In the genomic region with DNA sequence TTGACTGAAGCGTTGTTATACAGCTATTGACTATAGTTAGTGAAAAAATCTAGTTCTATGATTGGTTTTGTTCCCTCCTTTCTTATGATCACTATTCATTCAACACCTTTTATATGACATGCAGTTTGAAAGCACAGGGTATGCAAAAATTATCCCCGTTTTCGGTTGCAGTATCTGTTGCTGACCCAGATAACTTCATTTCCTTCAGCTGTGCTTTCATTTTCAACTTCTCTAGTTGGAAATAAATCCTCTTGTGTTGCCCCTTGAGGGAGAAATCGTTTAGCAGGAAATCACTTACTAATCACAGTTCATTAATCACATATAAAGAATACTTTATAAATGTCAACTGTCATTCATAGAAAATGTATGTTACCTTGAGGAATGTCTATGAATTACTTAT, we compare ENCODE assay signal across 9 cellular contexts. TPM values are rescaled to one million over a fixed set of nuclear protein-coding genes. Genes with fewer than 3 reads are reported as not detected.
DNase-seq lines count a peak whose midpoint lies in the region; ATAC-seq, FAIRE-seq and TF ChIP-seq lines count a peak whose summit lies in the region.
"Had no signal": no experiment of that assay in that cellular context is flagged by ENCODE, and none has a peak within 500 bp of the region (broad histone marks: within the 10 kb centered on the region; RNA-seq: fewer than 3 reads in every experiment).

No MANE protein-coding gene starts in this region.

- peak overlapping the region; percentile 65 for H3K27ac Mint-ChIP-seq in activated naive CD8-positive, alpha-beta T cell treated with anti-CD3 and anti-CD28 coated beads, Interleukin-2, amount 10 ng/mL, durations not matched to agents 7 days and 5 days
- H3K27ac Mint-ChIP-seq in type B pancreatic cell, result no peak overlapping the region

- H3K27ac ChIP-seq in liver (ENCODE audit: low read depth in 1 of 2, low read length in 2 of 2), result peak overlapping the region; percentile 14 to 55
- no peak overlapping the region for H3K27ac ChIP-seq in HepG2 (ENCODE audit: extremely low read length, insufficient read depth, low read length)
- H3K27ac ChIP-seq in urinary bladder (ENCODE audit: low read depth), result peak overlapping the region; percentile 5

- H2AFZ ChIP-seq in HepG2 (ENCODE audit: low read length), result no peak overlapping the region

- H3K36me3 Mint-ChIP-seq in activated naive CD8-positive, alpha-beta T cell treated with anti-CD3 and anti-CD28 coated beads, Interleukin-2, amount 10 ng/mL, durations not matched to agents 7 days and 5 days, result peaks cover 37% of the 10 kb centered on the region
- peaks cover 12% of the 10 kb centered on the region for H3K36me3 Mint-ChIP-seq in type B pancreatic cell

- H3K27me3 Mint-ChIP-seq in activated naive CD8-positive, alpha-beta T cell treated with anti-CD3 and anti-CD28 coated beads, Interleukin-2, amount 10 ng/mL, durations not matched to agents 7 days and 5 days, result no peaks in the 10 kb centered on the region
- no peaks in the 10 kb centered on the region for H3K27me3 Mint-ChIP-seq in type B pancreatic cell

- intact Hi-C loops in HepG2 (cut with micrococcal nuclease; ENCODE audit: unreplicated experiment), result no loop called here

- TF ChIP-seq RAD21 in liver (IDR thresholded peaks at IDR 0.05) (no peak), HepG2 (CRISPR knock-in tag; IDR thresholded peaks at IDR 0.05) (no peak)

- peak overlapping the region; percentile 74 for H3K4me3 Mint-ChIP-seq in activated naive CD8-positive, alpha-beta T cell treated with anti-CD3 and anti-CD28 coated beads, Interleukin-2, amount 10 ng/mL, durations not matched to agents 7 days and 5 days
- no peak overlapping the region for H3K4me3 Mint-ChIP-seq in type B pancreatic cell
- H3K4me3 Mint-ChIP-seq: neural crest cell had no signal

- TF ChIP-seq POLR2A in HepG2 (IDR thresholded peaks at IDR 0.05; ENCODE audit: insufficient read depth in 1 of 2, low read depth in 2 of 2, low read length in 2 of 2), result no peak

- no TSS peak for BruUV-seq in HepG2 (replicated peaks; lab: Mats Ljungman, UMichigan)

- no peak for FAIRE-seq in HepG2 (lab: Jason Lieb, UNC)

- CTCF ChIA-PET in HepG2 (lab: Yijun Ruan, JAX; ENCODE audit: low intra/inter-chr PET ratio, low total read pairs), result no interaction called here

- H3K4me1 Mint-ChIP-seq in activated naive CD8-positive, alpha-beta T cell treated with anti-CD3 and anti-CD28 coated beads, Interleukin-2, amount 10 ng/mL, durations not matched to agents 7 days and 5 days, result peaks cover 60% of the 10 kb centered on the region
- peaks cover 27% of the 10 kb centered on the region for H3K4me1 Mint-ChIP-seq in type B pancreatic cell (ENCODE audit: unreplicated experiment)

- no peak overlapping the region for H3K4me2 ChIP-seq in HepG2 (ENCODE audit: low read depth, low read length)

- no peaks in the 10 kb centered on the region for H4K20me1 ChIP-seq in HepG2 (ENCODE audit: insufficient read depth, low read length)

- ATAC-seq in HepG2 (no peak), HG03025 (IDR thresholded peaks at IDR 0.05; ENCODE audit: low FRiP score, unreplicated experiment) (peak; percentile 76)
- peak; percentile 35 for ATAC-seq in activated naive CD8-positive, alpha-beta T cell treated with anti-CD3 and anti-CD28 coated beads, Interleukin-2, amount 10 ng/mL, durations not matched to agents 7 days and 5 days (ENCODE audit: low read depth)

- H3K9ac ChIP-seq in liver (ENCODE audit: low read depth in 1 of 2, low read length in 2 of 2), result no peak overlapping the region
- H3K9ac ChIP-seq in HepG2 (ENCODE audit: insufficient read depth, low read depth, low read length), result no peak overlapping the region

- in situ Hi-C loops in HepG2 (cut with HindIII; ENCODE audit: extremely low pct_ligation_motif_present, low pct_unique_long_range_greater_than_20kb), result no loop called here

- no peaks in the 10 kb centered on the region for H3K9me3 Mint-ChIP-seq in activated naive CD8-positive, alpha-beta T cell treated with anti-CD3 and anti-CD28 coated beads, Interleukin-2, amount 10 ng/mL, durations not matched to agents 7 days and 5 days
- no peaks in the 10 kb centered on the region for H3K9me3 Mint-ChIP-seq in type B pancreatic cell

- H3K9me3 ChIP-seq in liver (ENCODE audit: control insufficient read depth in 4 of 4, low read length in 3 of 4), result no peaks in the 10 kb centered on the region
- no peaks in the 10 kb centered on the region for H3K9me3 ChIP-seq in HepG2 (ENCODE audit: low read length)

- H3K36me3 ChIP-seq in liver (ENCODE audit: control insufficient read depth in 4 of 4, insufficient read depth in 3 of 4, low read depth in 1 of 4, low read length in 3 of 4) (no peaks in the 10 kb centered on the region), HepG2 (replicated peaks in 1 of 2; ENCODE audit: control insufficient read depth in 1 of 2, insufficient read depth in 2 of 2, low read length in 2 of 2) (peaks cover 0 to 4% of the 10 kb centered on the region in 2 experiments; a peak in 2 of 5 replicates), urinary bladder (ENCODE audit: insufficient read depth) (no peaks in the 10 kb centered on the region)

- TF ChIP-seq EP300 in HepG2 (IDR thresholded peaks at IDR 0.05; ENCODE audit: low read depth in 2 of 2, low read length in 2 of 2) (no peak), HepG2 (CRISPR knock-in tag; IDR thresholded peaks at IDR 0.05; ENCODE audit: borderline replicate concordance) (no peak)

- H3K27me3 ChIP-seq in liver (ENCODE audit: control insufficient read depth in 4 of 4, insufficient read depth in 4 of 4, low read length in 3 of 4) (no peaks in the 10 kb centered on the region), HepG2 (ENCODE audit: control insufficient read depth in 1 of 2, insufficient read depth in 2 of 2, low read length in 2 of 2) (no peaks in the 10 kb centered on the region)

- WGBS in liver, result 47% methylated on average over 4 of the region's 4 CpGs
- 96% methylated on average over 4 of the region's 4 CpGs for WGBS in HepG2 (ENCODE audit: low lambda C conversion rate)
- 63% methylated on average over 4 of the region's 4 CpGs for WGBS in urinary bladder

- peaks cover 4 to 38% (median 18%) of the 10 kb centered on the region in 4 donors for H3K4me1 ChIP-seq in liver (ENCODE audit: control insufficient read depth in 4 of 4, insufficient read depth in 4 of 4, low read length in 3 of 4)
- H3K4me1 ChIP-seq in HepG2 (ENCODE audit: insufficient read depth, low read length), result peaks cover 20% of the 10 kb centered on the region
- H3K4me1 ChIP-seq in urinary bladder (ENCODE audit: insufficient read depth), result no peaks in the 10 kb centered on the region

- H3K4me3 ChIP-seq in liver (ENCODE audit: low read depth in 1 of 3, low read length in 3 of 3) (no peak overlapping the region), HepG2 (replicated peaks in 1 of 3; ENCODE audit: insufficient read depth in 1 of 3, low read depth in 2 of 3, low read length in 3 of 3) (no peak overlapping the region), urinary bladder (ENCODE audit: low read depth, low read length) (no peak overlapping the region)

- peaks cover 69% of the 10 kb centered on the region for H3K79me2 ChIP-seq in HepG2 (ENCODE audit: insufficient read depth, low read length)

- POLR2A ChIA-PET in HepG2 (lab: Yijun Ruan, JAX), result no interaction called here
- POLR2A ChIA-PET in activated naive CD8-positive, alpha-beta T cell treated with anti-CD3 and anti-CD28 coated beads, Interleukin-2, amount 10 ng/mL, durations not matched to agents 7 days and 5 days (lab: Charles Lee), result interaction anchor here (0.8 to 1.1 kb wide), 2 partner anchors 43 to 78 kb away, joined by 3 read pairs; no protein-coding TSS in a partner anchor

- TF ChIP-seq CTCF in liver (IDR thresholded peaks at IDR 0.05; ENCODE audit: low read depth, low read length, missing input control) (no peak), HepG2 (CRISPR knock-in tag; IDR thresholded peaks at IDR 0.05) (no peak), type B pancreatic cell (conservative IDR thresholded peaks at IDR 0.05) (no peak)

- DNase-seq in HepG2 (ENCODE audit: low spot score) (no peak), SHP77 treated with DMSO at 0.1 percent for 48 hours (lab: John Stamatoyannopoulos, UW) (no peak), type B pancreatic cell (ENCODE audit: extremely low spot score, unreplicated experiment) (no peak), NCI-H1105 treated with DMSO at 0.1 percent for 48 hours (lab: John Stamatoyannopoulos, UW) (no peak)
- no peak for DNase-seq in activated naive CD8-positive, alpha-beta T cell treated with anti-CD3 and anti-CD28 coated beads, Interleukin-2, amount 10 ng/mL, durations not matched to agents 7 days and 5 days

TF ChIP-seq in liver, 16 proteins besides CTCF, POLR2A, EP300 and RAD21 (continues in another document):
- no peak for TF ChIP-seq YY1 (IDR thresholded peaks at IDR 0.05)

RNA-seq across cellular contexts. Expression of a gene that starts 55.1 kb away (rescaled TPM):
- total RNA-seq in liver (100 to 1,000 TPM in 1 of 2 donors, 10 to 100 TPM in 1; 98.6 to 110 TPM), HepG2 (2016; rRNA removed; fragmentation: Illumina TruSeq; extraction: Trizol) (55.4 TPM in 2 replicates), urinary bladder (300 TPM), type B pancreatic cell (ENCODE audit: low replicate concordance) (61.2 and 69.4 TPM in 2 replicates)
- polyA plus RNA-seq in liver (10 to 100 TPM; 17.1 to 25.9 TPM), HepG2 (2011; rRNA removed) (19.3 and 27.1 TPM in 2 replicates), urinary bladder (113 TPM)
- 8.2 and 11.3 TPM in 2 replicates for total RNA-seq in HepG2 (2016; cell fraction: cytosol; rRNA removed; fragmentation: Illumina TruSeq; extraction: Trizol; ENCODE audit: low read depth)
- 50.3 and 56.4 TPM in 2 replicates for total RNA-seq in HepG2 (2016; cell fraction: insoluble cytoplasmic fraction; rRNA removed; fragmentation: Illumina TruSeq; extraction: Trizol)
- total RNA-seq in HepG2 (2016; cell fraction: membrane; rRNA removed; fragmentation: Illumina TruSeq; extraction: Trizol), result 19.1 and 21.6 TPM in 2 replicates
- total RNA-seq in HepG2 (2016; cell fraction: nucleus; rRNA removed; fragmentation: Illumina TruSeq; extraction: Trizol), result 106 and 117 TPM in 2 replicates
- polyA plus RNA-seq in HepG2 (2011; cell fraction: cytosol; rRNA removed), result 23.1 and 24.2 TPM in 2 replicates
- polyA plus RNA-seq in HepG2 (2011; cell fraction: nucleus; rRNA removed), result 28.6 and 31.4 TPM in 2 replicates
- polyA plus RNA-seq in HepG2 (2012), result 16.4 and 17.7 TPM in 2 replicates
- polyA plus RNA-seq in HepG2 (2016; cell fraction: cytosol; fragmentation: Illumina TruSeq; extraction: Trizol; ENCODE audit: low read depth), result 1.4 and 1.5 TPM in 2 replicates
- polyA plus RNA-seq in HepG2 (2016; cell fraction: insoluble cytoplasmic fraction; fragmentation: Illumina TruSeq; extraction: Trizol; ENCODE audit: low read depth), result 35.7 and 36.6 TPM in 2 replicates
- 6.8 TPM in 2 replicates for polyA plus RNA-seq in HepG2 (2016; cell fraction: membrane; fragmentation: Illumina TruSeq; extraction: Trizol; ENCODE audit: low read depth)
- 41.8 and 44.0 TPM in 2 replicates for polyA plus RNA-seq in HepG2 (2016; cell fraction: nucleus; fragmentation: Illumina TruSeq; extraction: Trizol; ENCODE audit: insufficient read depth, low read depth)
- 130 and 203 TPM in 2 replicates for polyA minus RNA-seq in HepG2 (2011; rRNA and poly(A)+ RNA removed; ENCODE audit: low replicate concordance)
- polyA minus RNA-seq in HepG2 (2011; cell fraction: cytosol; rRNA and poly(A)+ RNA removed), result 59.9 and 63.4 TPM in 2 replicates
- 167 and 169 TPM in 2 replicates for polyA minus RNA-seq in HepG2 (2011; cell fraction: nucleus; rRNA and poly(A)+ RNA removed)
- total RNA-seq in activated naive CD8-positive, alpha-beta T cell treated with anti-CD3 and anti-CD28 coated beads, Interleukin-2, amount 10 ng/mL, durations not matched to agents 7 days and 5 days, result 100 to 1,000 TPM; 446 to 447 TPM
